ENCODE assay signal across 23 cellular contexts in the genomic region with DNA sequence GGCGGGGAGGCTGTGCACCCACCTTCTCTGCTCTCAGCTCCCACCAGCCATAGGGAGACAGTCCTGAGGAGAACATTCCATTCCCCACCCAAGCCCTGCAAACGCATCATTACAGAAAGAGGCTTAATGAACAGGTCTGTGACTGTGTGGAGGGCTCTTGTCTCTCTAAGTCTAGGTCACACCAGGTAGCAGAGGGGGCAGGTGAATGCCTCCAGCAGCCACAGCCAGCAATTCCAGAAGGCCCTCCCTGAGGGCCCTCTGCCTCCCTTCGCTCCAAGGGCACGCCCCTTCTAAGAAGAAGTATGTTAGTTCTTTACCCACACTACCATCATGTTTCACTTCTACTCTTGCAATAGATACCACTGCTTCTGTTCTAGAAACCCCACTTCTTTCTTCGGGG.
DNase-seq lines count a peak whose midpoint lies in the region; ATAC-seq and TF ChIP-seq lines count a peak whose summit lies in the region.
"Had no signal": no experiment of that assay in that cellular context is flagged by ENCODE, and none has a peak within 500 bp of the region (broad histone marks: within the 10 kb centered on the region; RNA-seq: fewer than 3 reads in every experiment).

No MANE protein-coding gene starts in this region.

- H3K9me3 ChIP-seq in T-helper 17 cell (ENCODE audit: control insufficient read depth, low read length, poor library complexity, severe bottlenecking) (peaks cover 3% of the 10 kb centered on the region), left lung (peaks cover 0 to 8% of the 10 kb centered on the region in 2 donors)
- H3K9me3 ChIP-seq: BE2C, Peyer's patch had no signal

- H3K36me3 Mint-ChIP-seq in T-helper 17 cell (ENCODE audit: low read depth) = peaks cover 10% of the 10 kb centered on the region
- H3K36me3 Mint-ChIP-seq in type B pancreatic cell = peaks cover 37% of the 10 kb centered on the region

- no peaks in the 10 kb centered on the region for H3K27me3 Mint-ChIP-seq in T-helper 17 cell
- no peaks in the 10 kb centered on the region for H3K27me3 Mint-ChIP-seq in type B pancreatic cell
- H3K27me3 Mint-ChIP-seq: CD8-positive, alpha-beta memory T cell had no signal

- no peak overlapping the region for H3K27ac Mint-ChIP-seq in T-helper 17 cell
- peak overlapping the region; percentile 26 for H3K27ac Mint-ChIP-seq in type B pancreatic cell

- H3K4me1 ChIP-seq in left lung = peaks cover 0 to 12% of the 10 kb centered on the region in 2 donors
- H3K4me1 ChIP-seq: BE2C had no signal

- no peaks in the 10 kb centered on the region for H3K27me3 ChIP-seq in left lung
- H3K27me3 ChIP-seq: BE2C, Peyer's patch had no signal

- TF ChIP-seq CTCF in left lung (IDR thresholded peaks at IDR 0.05) (no peak), type B pancreatic cell (conservative IDR thresholded peaks at IDR 0.05) (no peak)

- intact Hi-C loops in left lung (cut with DNase I) = no loop called here

- H3K4me1 Mint-ChIP-seq in T-helper 17 cell (peaks cover 2% of the 10 kb centered on the region), type B pancreatic cell (ENCODE audit: unreplicated experiment) (peaks cover 10% of the 10 kb centered on the region)

- peaks cover 23% of the 10 kb centered on the region for H3K9me3 Mint-ChIP-seq in type B pancreatic cell

- no peak for ATAC-seq in T-helper 17 cell
- ATAC-seq in left lung = peak; percentile 79

- DNase-seq in NCI-H2029 treated with DMSO at 0.1 percent for 48 hours (lab: John Stamatoyannopoulos, UW) = peak; percentile 12
- DNase-seq in NCI-H2029 (lab: John Stamatoyannopoulos, UW) = no peak
- no peak for DNase-seq in T-helper 17 cell
- no peak for DNase-seq in left lung
- DNase-seq in type B pancreatic cell (ENCODE audit: extremely low spot score, unreplicated experiment) = no peak
- DNase-seq in medulla oblongata (ENCODE audit: extremely low spot score) = no peak
- no peak for DNase-seq in NOMO-1 treated with DMSO at 0.1 percent for 48 hours (lab: John Stamatoyannopoulos, UW; ENCODE audit: unreplicated experiment)
- DNase-seq: 8988T; ACHN; BE2C; CD8-positive, alpha-beta memory T cell; DMS79 treated with DMSO at 0.1 percent for 48 hours; GF-D8; HCEC 1CT; NCI-H1105; NCI-H1436 treated with DMSO at 0.1 percent for 48 hours; NCI-H187 treated with DMSO at 0.1 percent for 48 hours; NCI-H446 treated with DMSO at 0.1 percent for 48 hours; NCI-H526; SHP77 treated with DMSO at 0.1 percent for 48 hours had no signal

- H3K36me3 ChIP-seq in left lung = no peaks in the 10 kb centered on the region
- H3K36me3 ChIP-seq: Peyer's patch had no signal

- peak overlapping the region; percentile 1 for H3K4me3 Mint-ChIP-seq in T-helper 17 cell
- H3K4me3 Mint-ChIP-seq in type B pancreatic cell = no peak overlapping the region
- H3K4me3 Mint-ChIP-seq: CD14-positive monocyte; CD8-positive, alpha-beta memory T cell had no signal

- H3K4me3 ChIP-seq in left lung = no peak overlapping the region
- H3K4me3 ChIP-seq: Peyer's patch, SK-N-MC had no signal

- H3K27ac ChIP-seq in left lung = no peak overlapping the region
- H3K27ac ChIP-seq: Peyer's patch, SK-N-MC had no signal
